1 cellular context compared by ENCODE assay signal in genomic region chr4:54061873-54062272, GRCh38.
TF ChIP-seq lines count a peak whose summit lies in the region.

No MANE protein-coding gene starts in this region.

TF ChIP-seq in H1, 55 proteins besides CTCF, POLR2A, EP300 and RAD21:
- TF ChIP-seq CTBP2 (IDR thresholded peaks at IDR 0.05; ENCODE audit: borderline replicate concordance, insufficient read depth, insufficient read length, low read length), result no peak
- no peak for TF ChIP-seq CHD1 (IDR thresholded peaks at IDR 0.05; ENCODE audit: low read depth, low read length)
- TF ChIP-seq SP4 (IDR thresholded peaks at IDR 0.05; ENCODE audit: low read length), result no peak
- TF ChIP-seq RFX5 (IDR thresholded peaks at IDR 0.05; ENCODE audit: borderline replicate concordance, low read depth, low read length), result no peak
- TF ChIP-seq SIRT6 (IDR thresholded peaks at IDR 0.05; ENCODE audit: low read length), result no peak
- TF ChIP-seq JUND (IDR thresholded peaks at IDR 0.05; ENCODE audit: low read length), result no peak
- no peak for TF ChIP-seq JUN (IDR thresholded peaks at IDR 0.05; ENCODE audit: low read depth, low read length)
- no peak for TF ChIP-seq RNF2 (IDR thresholded peaks at IDR 0.05; ENCODE audit: borderline replicate concordance, low read depth, low read length, missing control alignments, poor library complexity, severe bottlenecking)
- TF ChIP-seq ASH2L (IDR thresholded peaks at IDR 0.05; ENCODE audit: low read length), result no peak
- no peak for TF ChIP-seq SP1 (IDR thresholded peaks at IDR 0.05; ENCODE audit: low read depth, low read length)
